9 cellular contexts compared by ENCODE assay signal in the genomic region with DNA sequence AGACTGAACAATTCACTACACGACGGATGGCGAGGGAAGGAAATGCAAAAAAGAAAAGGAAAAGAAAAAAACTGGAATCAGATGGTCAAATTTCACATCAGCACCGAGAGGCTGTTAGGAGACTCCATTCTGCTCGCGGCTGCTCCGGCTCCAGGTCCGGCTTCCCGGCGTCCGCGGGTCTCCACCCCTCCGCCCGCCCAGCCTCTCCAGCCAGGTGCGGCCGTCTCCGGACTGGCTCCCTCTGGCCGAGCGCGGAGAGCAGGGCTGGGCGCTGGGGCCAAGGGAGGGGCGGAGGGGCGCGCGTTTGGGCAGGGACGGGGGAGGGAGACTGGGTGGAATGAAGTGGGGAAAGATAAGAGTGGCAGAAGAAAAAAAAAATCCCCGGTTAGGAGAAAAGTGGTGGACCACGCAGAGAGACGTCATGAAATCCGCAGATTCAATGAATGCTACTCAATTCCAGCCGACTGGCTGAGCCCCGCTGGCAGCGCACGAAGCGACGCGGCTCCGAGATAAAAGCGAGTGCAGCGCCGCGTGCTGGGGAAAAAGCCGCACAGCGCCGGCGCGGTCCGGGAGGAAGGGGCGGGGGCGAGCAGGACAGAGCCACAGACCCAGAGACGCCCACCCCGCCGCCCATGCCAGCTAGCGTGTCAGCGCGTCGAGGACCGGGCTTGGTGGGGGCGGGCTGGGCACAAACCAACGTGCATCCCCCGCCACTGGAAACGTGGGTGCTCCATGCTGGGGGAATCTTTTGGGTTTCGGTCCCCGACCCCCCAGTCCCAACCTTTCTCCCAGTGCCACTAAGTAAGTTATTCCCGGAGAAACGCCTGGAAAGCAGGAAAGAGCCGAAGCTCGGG. TPM values are rescaled to one million over a fixed set of nuclear protein-coding genes. Genes with fewer than 3 reads are reported as not detected.
DNase-seq lines count a peak whose midpoint lies in the region; ATAC-seq and TF ChIP-seq lines count a peak whose summit lies in the region.
"Had no signal": no experiment of that assay in that cellular context is flagged by ENCODE, and none has a peak within 500 bp of the region (broad histone marks: within the 10 kb centered on the region; RNA-seq: fewer than 3 reads in every experiment).

A gene with protein sequence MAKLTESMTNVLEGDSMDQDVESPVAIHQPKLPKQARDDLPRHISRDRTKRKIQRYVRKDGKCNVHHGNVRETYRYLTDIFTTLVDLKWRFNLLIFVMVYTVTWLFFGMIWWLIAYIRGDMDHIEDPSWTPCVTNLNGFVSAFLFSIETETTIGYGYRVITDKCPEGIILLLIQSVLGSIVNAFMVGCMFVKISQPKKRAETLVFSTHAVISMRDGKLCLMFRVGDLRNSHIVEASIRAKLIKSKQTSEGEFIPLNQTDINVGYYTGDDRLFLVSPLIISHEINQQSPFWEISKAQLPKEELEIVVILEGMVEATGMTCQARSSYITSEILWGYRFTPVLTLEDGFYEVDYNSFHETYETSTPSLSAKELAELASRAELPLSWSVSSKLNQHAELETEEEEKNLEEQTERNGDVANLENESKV (minus strand): TSS at position 517 of the 854 bp plus-strand sequence. CDS start 75,775 bp downstream, outside the sequence.

- intact Hi-C loops in vagina (cut with DNase I): no loop called here

- H2AFZ ChIP-seq in neuron (ENCODE audit: low read depth, low read length): peak within 1 kb of the TSS; percentile 79

- TF ChIP-seq CTCF in AG09309 (IDR thresholded peaks at IDR 0.05; ENCODE audit: control insufficient read depth, insufficient read depth, low read depth, low read length, missing control alignments) (peak; percentile 83), HFFc6 (IDR thresholded peaks at IDR 0.05) (peak; percentile 81), RWPE2 (IDR thresholded peaks at IDR 0.05; ENCODE audit: poor library complexity, severe bottlenecking) (peak; percentile 90), fibroblast of mammary gland (conservative IDR thresholded peaks at IDR 0.05; ENCODE audit: control insufficient read depth, insufficient read depth, low read depth, low read length) (peak; percentile 45), vagina (IDR thresholded peaks at IDR 0.05) (no peak)

- H3K27ac Mint-ChIP-seq in HFFc6: no peak within 1 kb of the TSS

- ATAC-seq in RWPE2 (ENCODE audit: low read depth) (peak; percentile 68), GM18858 (IDR thresholded peaks at IDR 0.05; ENCODE audit: unreplicated experiment) (no peak)
- ATAC-seq in activated CD4-positive, CD25-positive, alpha-beta regulatory T cell treated with anti-CD3 and anti-CD28 coated beads, Interleukin-2, amount 50 U/mL, for 24 hours: no peak

- TF ChIP-seq POLR2A in vagina (IDR thresholded peaks at IDR 0.05): no peak

- H3K36me3 ChIP-seq in RWPE2 (ENCODE audit: low read depth) (no peaks in the 10 kb centered on the region), neuron (ENCODE audit: insufficient read depth, low read length) (no peaks in the 10 kb centered on the region), vagina (no peaks in the 10 kb centered on the region)
- H3K36me3 ChIP-seq: HAP-1 had no signal

- peak within 1 kb of the TSS; percentile 13 for H3K27ac ChIP-seq in RWPE2 (ENCODE audit: poor library complexity, severe bottlenecking)
- no peak within 1 kb of the TSS for H3K27ac ChIP-seq in vagina

- H3K4me3 Mint-ChIP-seq in HFFc6: peak within 1 kb of the TSS; percentile 39; the same call in 1 of the 2 replicates

- H3K27me3 ChIP-seq in RWPE2 (ENCODE audit: insufficient read depth, poor library complexity, severe bottlenecking) (peaks cover 10% of the 10 kb centered on the region), neuron (ENCODE audit: insufficient read depth, low read length) (peaks cover 15% of the 10 kb centered on the region), vagina (peaks cover 8% of the 10 kb centered on the region)

- peaks cover 30% of the 10 kb centered on the region for H3K4me1 Mint-ChIP-seq in HFFc6 (ENCODE audit: low read depth)

- H3K4me1 ChIP-seq in RWPE2 (ENCODE audit: insufficient read depth, poor library complexity, severe bottlenecking) (peaks cover 10% of the 10 kb centered on the region), neuron (ENCODE audit: insufficient read depth, low read length) (peaks cover 31% of the 10 kb centered on the region), vagina (peaks cover 12% of the 10 kb centered on the region)
- H3K4me1 ChIP-seq: HAP-1 had no signal

- peaks cover 27% of the 10 kb centered on the region for H3K27me3 Mint-ChIP-seq in HFFc6 (ENCODE audit: insufficient read depth)

- DNase-seq in AG09309 (ENCODE audit: low read depth) (no peak), HFFc6 (no peak), RWPE2 (ENCODE audit: low spot score) (no peak), fibroblast of mammary gland (ENCODE audit: low read depth) (peak; percentile 38), vagina (ENCODE audit: extremely low spot score in 2 of 2) (no peak)

- H3K4me3 ChIP-seq in AG09309 (ENCODE audit: control insufficient read depth, low read depth, low read length): peak within 1 kb of the TSS; percentile 23
- H3K4me3 ChIP-seq in RWPE2 (ENCODE audit: severe bottlenecking): peak within 1 kb of the TSS; percentile 33
- no peak within 1 kb of the TSS for H3K4me3 ChIP-seq in fibroblast of mammary gland (ENCODE audit: control insufficient read depth, low read depth, low read length)
- H3K4me3 ChIP-seq in neuron (ENCODE audit: low read length): peak within 1 kb of the TSS; percentile 44
- no peak within 1 kb of the TSS for H3K4me3 ChIP-seq in vagina
- H3K4me3 ChIP-seq: HAP-1 had no signal

- no peaks in the 10 kb centered on the region for H3K9me3 ChIP-seq in RWPE2 (ENCODE audit: severe bottlenecking)
- no peaks in the 10 kb centered on the region for H3K9me3 ChIP-seq in neuron (ENCODE audit: low read length)
- H3K9me3 ChIP-seq in vagina: no peaks in the 10 kb centered on the region
- H3K9me3 ChIP-seq: HAP-1 had no signal

- no peaks in the 10 kb centered on the region for H3K36me3 Mint-ChIP-seq in HFFc6 (ENCODE audit: low read depth)

- no peaks in the 10 kb centered on the region for H3K9me3 Mint-ChIP-seq in HFFc6

RNA-seq across cellular contexts. Expression of the gene that starts here (rescaled TPM):
- not detected for total RNA-seq in HFFc6 (2021; fragmentation: NEBNext Ultra II Directional; extraction: Animal tissue kit (Norgen Biotek cat#: 25700))
- total RNA-seq in vagina: not detected

Comparison
In these comparisons a context has a peak if more than half of its experiments do, and no peak if none do; other contexts are left out.
1. H3K4me3 ChIP-seq: peak in AG09309 (single experiment), RWPE2 (single experiment) and neuron (single experiment); none in fibroblast of mammary gland (single experiment) and vagina (0 of 2).
2. CTCF ChIP-seq: peak in AG09309 (single experiment), HFFc6 (single experiment), RWPE2 (single experiment) and fibroblast of mammary gland (single experiment); none in vagina (0 of 3).